Comparison of ENCODE assay signal across 1 cellular context in the genomic region with DNA sequence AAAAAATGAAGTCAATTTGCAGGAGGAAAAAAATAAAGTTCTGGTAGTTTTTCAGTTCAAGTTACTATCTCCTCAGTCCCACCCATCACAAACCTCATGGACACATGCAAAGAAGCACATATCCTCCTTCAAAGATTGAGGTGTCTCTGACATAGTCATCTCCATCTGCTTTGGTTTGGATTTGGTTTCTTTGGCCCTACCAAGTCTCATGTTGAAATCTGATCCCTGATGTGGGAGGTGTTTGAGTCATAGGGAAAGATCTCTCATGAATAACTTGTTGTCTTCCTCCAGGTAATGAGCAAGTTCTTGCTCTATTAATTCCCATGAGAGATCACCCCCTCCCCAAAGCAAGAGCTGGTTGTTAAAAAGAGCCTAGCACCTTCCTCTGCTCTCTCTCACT.
TF ChIP-seq lines count a peak whose summit lies in the region.

No MANE protein-coding gene starts in this region.

TF ChIP-seq in H1, 55 proteins besides CTCF, POLR2A, EP300 and RAD21 (continued from another document):
- TF ChIP-seq, protein P1, sequence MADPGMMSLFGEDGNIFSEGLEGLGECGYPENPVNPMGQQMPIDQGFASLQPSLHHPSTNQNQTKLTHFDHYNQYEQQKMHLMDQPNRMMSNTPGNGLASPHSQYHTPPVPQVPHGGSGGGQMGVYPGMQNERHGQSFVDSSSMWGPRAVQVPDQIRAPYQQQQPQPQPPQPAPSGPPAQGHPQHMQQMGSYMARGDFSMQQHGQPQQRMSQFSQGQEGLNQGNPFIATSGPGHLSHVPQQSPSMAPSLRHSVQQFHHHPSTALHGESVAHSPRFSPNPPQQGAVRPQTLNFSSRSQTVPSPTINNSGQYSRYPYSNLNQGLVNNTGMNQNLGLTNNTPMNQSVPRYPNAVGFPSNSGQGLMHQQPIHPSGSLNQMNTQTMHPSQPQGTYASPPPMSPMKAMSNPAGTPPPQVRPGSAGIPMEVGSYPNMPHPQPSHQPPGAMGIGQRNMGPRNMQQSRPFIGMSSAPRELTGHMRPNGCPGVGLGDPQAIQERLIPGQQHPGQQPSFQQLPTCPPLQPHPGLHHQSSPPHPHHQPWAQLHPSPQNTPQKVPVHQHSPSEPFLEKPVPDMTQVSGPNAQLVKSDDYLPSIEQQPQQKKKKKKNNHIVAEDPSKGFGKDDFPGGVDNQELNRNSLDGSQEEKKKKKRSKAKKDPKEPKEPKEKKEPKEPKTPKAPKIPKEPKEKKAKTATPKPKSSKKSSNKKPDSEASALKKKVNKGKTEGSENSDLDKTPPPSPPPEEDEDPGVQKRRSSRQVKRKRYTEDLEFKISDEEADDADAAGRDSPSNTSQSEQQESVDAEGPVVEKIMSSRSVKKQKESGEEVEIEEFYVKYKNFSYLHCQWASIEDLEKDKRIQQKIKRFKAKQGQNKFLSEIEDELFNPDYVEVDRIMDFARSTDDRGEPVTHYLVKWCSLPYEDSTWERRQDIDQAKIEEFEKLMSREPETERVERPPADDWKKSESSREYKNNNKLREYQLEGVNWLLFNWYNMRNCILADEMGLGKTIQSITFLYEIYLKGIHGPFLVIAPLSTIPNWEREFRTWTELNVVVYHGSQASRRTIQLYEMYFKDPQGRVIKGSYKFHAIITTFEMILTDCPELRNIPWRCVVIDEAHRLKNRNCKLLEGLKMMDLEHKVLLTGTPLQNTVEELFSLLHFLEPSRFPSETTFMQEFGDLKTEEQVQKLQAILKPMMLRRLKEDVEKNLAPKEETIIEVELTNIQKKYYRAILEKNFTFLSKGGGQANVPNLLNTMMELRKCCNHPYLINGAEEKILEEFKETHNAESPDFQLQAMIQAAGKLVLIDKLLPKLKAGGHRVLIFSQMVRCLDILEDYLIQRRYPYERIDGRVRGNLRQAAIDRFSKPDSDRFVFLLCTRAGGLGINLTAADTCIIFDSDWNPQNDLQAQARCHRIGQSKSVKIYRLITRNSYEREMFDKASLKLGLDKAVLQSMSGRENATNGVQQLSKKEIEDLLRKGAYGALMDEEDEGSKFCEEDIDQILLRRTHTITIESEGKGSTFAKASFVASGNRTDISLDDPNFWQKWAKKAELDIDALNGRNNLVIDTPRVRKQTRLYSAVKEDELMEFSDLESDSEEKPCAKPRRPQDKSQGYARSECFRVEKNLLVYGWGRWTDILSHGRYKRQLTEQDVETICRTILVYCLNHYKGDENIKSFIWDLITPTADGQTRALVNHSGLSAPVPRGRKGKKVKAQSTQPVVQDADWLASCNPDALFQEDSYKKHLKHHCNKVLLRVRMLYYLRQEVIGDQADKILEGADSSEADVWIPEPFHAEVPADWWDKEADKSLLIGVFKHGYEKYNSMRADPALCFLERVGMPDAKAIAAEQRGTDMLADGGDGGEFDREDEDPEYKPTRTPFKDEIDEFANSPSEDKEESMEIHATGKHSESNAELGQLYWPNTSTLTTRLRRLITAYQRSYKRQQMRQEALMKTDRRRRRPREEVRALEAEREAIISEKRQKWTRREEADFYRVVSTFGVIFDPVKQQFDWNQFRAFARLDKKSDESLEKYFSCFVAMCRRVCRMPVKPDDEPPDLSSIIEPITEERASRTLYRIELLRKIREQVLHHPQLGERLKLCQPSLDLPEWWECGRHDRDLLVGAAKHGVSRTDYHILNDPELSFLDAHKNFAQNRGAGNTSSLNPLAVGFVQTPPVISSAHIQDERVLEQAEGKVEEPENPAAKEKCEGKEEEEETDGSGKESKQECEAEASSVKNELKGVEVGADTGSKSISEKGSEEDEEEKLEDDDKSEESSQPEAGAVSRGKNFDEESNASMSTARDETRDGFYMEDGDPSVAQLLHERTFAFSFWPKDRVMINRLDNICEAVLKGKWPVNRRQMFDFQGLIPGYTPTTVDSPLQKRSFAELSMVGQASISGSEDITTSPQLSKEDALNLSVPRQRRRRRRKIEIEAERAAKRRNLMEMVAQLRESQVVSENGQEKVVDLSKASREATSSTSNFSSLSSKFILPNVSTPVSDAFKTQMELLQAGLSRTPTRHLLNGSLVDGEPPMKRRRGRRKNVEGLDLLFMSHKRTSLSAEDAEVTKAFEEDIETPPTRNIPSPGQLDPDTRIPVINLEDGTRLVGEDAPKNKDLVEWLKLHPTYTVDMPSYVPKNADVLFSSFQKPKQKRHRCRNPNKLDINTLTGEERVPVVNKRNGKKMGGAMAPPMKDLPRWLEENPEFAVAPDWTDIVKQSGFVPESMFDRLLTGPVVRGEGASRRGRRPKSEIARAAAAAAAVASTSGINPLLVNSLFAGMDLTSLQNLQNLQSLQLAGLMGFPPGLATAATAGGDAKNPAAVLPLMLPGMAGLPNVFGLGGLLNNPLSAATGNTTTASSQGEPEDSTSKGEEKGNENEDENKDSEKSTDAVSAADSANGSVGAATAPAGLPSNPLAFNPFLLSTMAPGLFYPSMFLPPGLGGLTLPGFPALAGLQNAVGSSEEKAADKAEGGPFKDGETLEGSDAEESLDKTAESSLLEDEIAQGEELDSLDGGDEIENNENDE (IDR thresholded peaks at IDR 0.05; ENCODE audit: insufficient replicate concordance, low read length), result no peak
- TF ChIP-seq CTBP2 (IDR thresholded peaks at IDR 0.05; ENCODE audit: borderline replicate concordance, insufficient read depth, insufficient read length, low read length), result no peak
- no peak for TF ChIP-seq BCL11A (IDR thresholded peaks at IDR 0.05; ENCODE audit: low read depth in 2 of 2, low read length in 2 of 2)
- no peak for TF ChIP-seq GABPA (IDR thresholded peaks at IDR 0.05; ENCODE audit: borderline replicate concordance, insufficient read depth, low read length)
- TF ChIP-seq HDAC6 (IDR thresholded peaks at IDR 0.05; ENCODE audit: low read depth, low read length), result no peak
